Comparison of ENCODE assay signal across 2 cellular contexts in genomic region chr17:82477934-82478333, GRCh38.
TF ChIP-seq lines count a peak whose summit lies in the region.

No MANE protein-coding gene starts in this region.

TF ChIP-seq in HEK293, 187 proteins besides CTCF, POLR2A, EP300 and RAD21:
- TF ChIP-seq ZNF610 (tag by site-specific recombination; IDR thresholded peaks at IDR 0.05; ENCODE audit: borderline replicate concordance) (no peak), ZNF266 (tag by site-specific recombination; IDR thresholded peaks at IDR 0.05; ENCODE audit: low read depth) (no peak), ZEB2 (tag by site-specific recombination; IDR thresholded peaks at IDR 0.05) (no peak), GLI4 (tag by site-specific recombination; IDR thresholded peaks at IDR 0.05) (no peak), TSHZ1 (tag by site-specific recombination; IDR thresholded peaks at IDR 0.05; ENCODE audit: borderline replicate concordance) (no peak), ZNF777 (tag by site-specific recombination; IDR thresholded peaks at IDR 0.05; ENCODE audit: borderline replicate concordance) (no peak), ZBTB21 (tag by site-specific recombination; IDR thresholded peaks at IDR 0.05) (no peak), EGR2 (tag by site-specific recombination; IDR thresholded peaks at IDR 0.05; ENCODE audit: low read depth) (0 out of 2 replicates have a peak, but pooled peaks have one; percentile 34), ZBTB10 (tag by site-specific recombination; IDR thresholded peaks at IDR 0.05) (no peak), ZNF677 (tag by site-specific recombination; IDR thresholded peaks at IDR 0.05) (no peak), ZNF664 (tag by site-specific recombination; IDR thresholded peaks at IDR 0.05) (no peak), KLF1 (tag by site-specific recombination; IDR thresholded peaks at IDR 0.05) (no peak), ZNF350 (tag by site-specific recombination; IDR thresholded peaks at IDR 0.05) (no peak), ZFHX2 (tag by site-specific recombination; conservative IDR thresholded peaks at IDR 0.05) (0 out of 2 replicates have a peak, but pooled peaks have one; percentile 10), OSR2 (tag by site-specific recombination; IDR thresholded peaks at IDR 0.05) (no peak)
TF ChIP-seq in HEK293: peak in this region for 2.

TF ChIP-seq in K562, 482 proteins besides CTCF, POLR2A, EP300 and RAD21:
- TF ChIP-seq ZNF316 (IDR thresholded peaks at IDR 0.05), result peak; percentile 22; the same call in 1 of the 2 replicates
- no peak for TF ChIP-seq RBM22 (IDR thresholded peaks at IDR 0.05; ENCODE audit: low read depth, low read length, poor library complexity, severe bottlenecking)
